Comparison of ENCODE assay signal across 22 cellular contexts in the genomic region with DNA sequence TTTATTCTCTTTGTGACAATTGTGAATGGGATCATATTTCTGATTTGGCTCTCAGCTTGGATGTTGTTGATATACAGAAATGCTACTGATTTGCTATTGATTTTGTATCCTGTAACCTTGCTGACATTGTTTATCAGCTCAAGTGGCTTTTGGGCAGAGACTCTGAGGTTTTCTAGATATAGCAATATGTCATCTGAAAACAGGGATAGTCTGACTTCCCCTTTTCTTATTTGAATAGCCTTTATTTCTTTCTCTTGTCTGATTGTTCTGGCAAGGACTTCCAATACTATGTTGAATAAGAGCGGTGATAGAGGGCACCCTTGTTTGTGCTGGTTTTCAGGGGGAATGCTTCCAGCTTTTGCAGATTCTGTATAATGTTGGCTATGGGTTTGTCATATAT.
"Had no signal": no experiment of that assay in that cellular context is flagged by ENCODE, and none has a peak within 500 bp of the region (broad histone marks: within the 10 kb centered on the region; RNA-seq: fewer than 3 reads in every experiment).

No MANE protein-coding gene starts in this region.

- H3K27me3 ChIP-seq: heart right ventricle, pancreas, right atrium auricular region, suprapubic skin, tibial nerve had no signal

- H3K27ac Mint-ChIP-seq: activated naive CD4-positive, alpha-beta T cell treated with anti-CD3 and anti-CD28 coated beads, Interleukin-2, amount 50 U/mL, for 72 hours; activated T-helper 17 cell treated with anti-CD3 and anti-CD28 coated beads, Interleukin-2, amount 50 U/mL, for 72 hours; brain; dendritic cell treated with granulocyte-macrophage colony-stimulating factor and Interleukin-4, amounts not matched to agents 40 ng/mL and 50 ng/mL, for 4 days; memory B cell; nephron progenitor cell had no signal

- H3K27me3 Mint-ChIP-seq: activated T-helper 17 cell treated with anti-CD3 and anti-CD28 coated beads, Interleukin-2, amount 50 U/mL, for 72 hours; brain; dendritic cell treated with granulocyte-macrophage colony-stimulating factor and Interleukin-4, amounts not matched to agents 40 ng/mL and 50 ng/mL, for 4 days; memory B cell had no signal

- FAIRE-seq: endometrium, keratinocyte, pancreas had no signal

- H3K36me3 Mint-ChIP-seq: brain had no signal

- H3K27ac ChIP-seq: heart right ventricle, pancreas, psoas muscle, right atrium auricular region, suprapubic skin, tibial nerve had no signal

- DNase-seq: activated CD4-positive, alpha-beta T cell treated with anti-CD3 and anti-CD28 coated beads for 1 hour; activated CD4-positive, alpha-beta T cell treated with anti-CD3 and anti-CD28 coated beads, Interleukin-2, amount 50 U/mL, for 1 hour; activated T-cell treated with anti-CD3 and anti-CD28 coated beads, Interleukin-2, amount 50 U/mL, for 1 hour; aorta; effector CD4-positive, alpha-beta T cell; heart right ventricle; left colon; nephron progenitor cell; pancreas; psoas muscle; stimulated activated CD4-positive, alpha-beta T cell treated with anti-CD3 and anti-CD28 coated beads, Interleukin-4, amount 100 ng/mL, for 24 hours; stimulated activated naive CD8-positive, alpha-beta T cell treated with anti-CD3 and anti-CD28 coated beads, Interleukin-15, amount 100 ng/mL, for 72 hours had no signal

- H3K4me3 Mint-ChIP-seq: activated T-helper 17 cell treated with anti-CD3 and anti-CD28 coated beads, Interleukin-2, amount 50 U/mL, for 72 hours; brain; dendritic cell treated with granulocyte-macrophage colony-stimulating factor and Interleukin-4, amounts not matched to agents 40 ng/mL and 50 ng/mL, for 4 days; memory B cell; nephron progenitor cell; stimulated activated naive CD8-positive, alpha-beta T cell treated with anti-CD3 and anti-CD28 coated beads, Interleukin-15, amount 100 ng/mL, for 72 hours had no signal

- H3K4me1 Mint-ChIP-seq: activated T-helper 17 cell treated with anti-CD3 and anti-CD28 coated beads, Interleukin-2, amount 50 U/mL, for 72 hours; brain; nephron progenitor cell had no signal

- H3K4me3 ChIP-seq: heart right ventricle, pancreas, psoas muscle, right atrium auricular region, suprapubic skin, tibial nerve had no signal

- ATAC-seq: activated naive CD4-positive, alpha-beta T cell treated with anti-CD3 and anti-CD28 coated beads, Interleukin-2, amount 50 U/mL, for 72 hours; activated T-helper 17 cell treated with anti-CD3 and anti-CD28 coated beads, Interleukin-2, amount 50 U/mL, for 72 hours; heart right ventricle; left colon; pancreas; psoas muscle; stimulated activated naive CD8-positive, alpha-beta T cell treated with anti-CD3 and anti-CD28 coated beads, Interleukin-15, amount 100 ng/mL, for 72 hours had no signal

- H3K4me1 ChIP-seq: heart right ventricle, psoas muscle, right atrium auricular region, suprapubic skin, tibial nerve had no signal

- H3K36me3 ChIP-seq: heart right ventricle, pancreas, right atrium auricular region, suprapubic skin, tibial nerve had no signal

- H3K9me3 ChIP-seq: pancreas, psoas muscle, right atrium auricular region, suprapubic skin had no signal
